ENCODE assay signal across 13 cellular contexts in genomic region chr18:49335677-49336076, GRCh38.
DNase-seq lines count a peak whose midpoint lies in the region; ATAC-seq lines count a peak whose summit lies in the region.
"Had no signal": no experiment of that assay in that cellular context is flagged by ENCODE, and none has a peak within 500 bp of the region (broad histone marks: within the 10 kb centered on the region; RNA-seq: fewer than 3 reads in every experiment).

No MANE protein-coding gene starts in this region.

- no peaks in the 10 kb centered on the region for H3K9me3 Mint-ChIP-seq in activated naive CD4-positive, alpha-beta T cell treated with anti-CD3 and anti-CD28 coated beads for 36 hours
- no peaks in the 10 kb centered on the region for H3K9me3 Mint-ChIP-seq in activated CD4-positive, alpha-beta memory T cell treated with anti-CD3 and anti-CD28 coated beads for 36 hours
- H3K9me3 Mint-ChIP-seq: stimulated activated memory B cell treated with anti-CD40 and anti-IgM and Interleukin-4, amounts not matched to agents 10 μg/mL and 1 μg/mL and 100 μg/mL, for 72 hours had no signal

- H2BK5ac ChIP-seq in trophoblast cell (ENCODE audit: low read depth, low read length, poor library complexity), result no peak overlapping the region

- in situ Hi-C loops in KBM-7 (cut with MboI; ENCODE audit: low pct_unique_long_range_greater_than_20kb, low sequenced_read_pairs), result no loop called here

- H2BK12ac ChIP-seq in trophoblast cell (ENCODE audit: low read length), result no peak overlapping the region

- DNase-seq in activated naive CD4-positive, alpha-beta T cell treated with anti-CD3 and anti-CD28 coated beads for 36 hours, result peak; percentile 36
- no peak for DNase-seq in activated naive CD4-positive, alpha-beta T cell treated with anti-CD3 and anti-CD28 coated beads, Interleukin-2, amount 50 U/mL, for 16 hours
- DNase-seq in KBM-7 (peak; percentile 3), trophoblast cell (peak; percentile 7 to 58), cortex of kidney (lab: John Stamatoyannopoulos, UW) (no peak)
- peak; percentile 26 for DNase-seq in activated CD4-positive, alpha-beta memory T cell treated with anti-CD3 and anti-CD28 coated beads for 36 hours
- DNase-seq: activated effector memory CD4-positive, alpha-beta T cell treated with anti-CD3 and anti-CD28 coated beads, Interleukin-2, amount 50 U/mL, for 16 hours; EL; IMR-90; NCI-H1930 had no signal

- intact Hi-C loops in activated naive CD4-positive, alpha-beta T cell treated with anti-CD3 and anti-CD28 coated beads for 36 hours (cut with micrococcal nuclease), result loop anchor here (5.0 kb wide), 1 partner anchor 658 kb away; no protein-coding TSS in a partner anchor
- intact Hi-C loops in activated CD4-positive, alpha-beta memory T cell treated with anti-CD3 and anti-CD28 coated beads for 36 hours (cut with micrococcal nuclease), result loop anchor here (5.0 kb wide), 1 partner anchor 658 kb away; no protein-coding TSS in a partner anchor

- no peaks in the 10 kb centered on the region for H3K4me1 Mint-ChIP-seq in activated naive CD4-positive, alpha-beta T cell treated with anti-CD3 and anti-CD28 coated beads for 36 hours (ENCODE audit: low read depth)
- no peaks in the 10 kb centered on the region for H3K4me1 Mint-ChIP-seq in activated CD4-positive, alpha-beta memory T cell treated with anti-CD3 and anti-CD28 coated beads for 36 hours (ENCODE audit: low read depth)
- H3K4me1 Mint-ChIP-seq: stimulated activated memory B cell treated with anti-CD40 and anti-IgM and Interleukin-4, amounts not matched to agents 10 μg/mL and 1 μg/mL and 100 μg/mL, for 72 hours had no signal

- H3K4me1 ChIP-seq in trophoblast cell (ENCODE audit: control insufficient read depth in 1 of 2, insufficient read depth in 2 of 2, low read length in 2 of 2), result no peaks in the 10 kb centered on the region

- peaks cover 10% of the 10 kb centered on the region for H3K36me3 Mint-ChIP-seq in activated naive CD4-positive, alpha-beta T cell treated with anti-CD3 and anti-CD28 coated beads for 36 hours (ENCODE audit: low read depth)
- H3K36me3 Mint-ChIP-seq in activated CD4-positive, alpha-beta memory T cell treated with anti-CD3 and anti-CD28 coated beads for 36 hours, result peaks cover 13% of the 10 kb centered on the region

- no peak overlapping the region for H3K4me3 Mint-ChIP-seq in activated naive CD4-positive, alpha-beta T cell treated with anti-CD3 and anti-CD28 coated beads for 36 hours
- H3K4me3 Mint-ChIP-seq in activated CD4-positive, alpha-beta memory T cell treated with anti-CD3 and anti-CD28 coated beads for 36 hours, result no peak overlapping the region
- H3K4me3 Mint-ChIP-seq: stimulated activated memory B cell treated with anti-CD40 and anti-IgM and Interleukin-4, amounts not matched to agents 10 μg/mL and 1 μg/mL and 100 μg/mL, for 72 hours had no signal

- no peaks in the 10 kb centered on the region for H3K79me1 ChIP-seq in trophoblast cell (ENCODE audit: low read length)

- H2AK5ac ChIP-seq in trophoblast cell (ENCODE audit: low read length), result no peak overlapping the region

- H3K27me3 Mint-ChIP-seq in activated naive CD4-positive, alpha-beta T cell treated with anti-CD3 and anti-CD28 coated beads for 36 hours (ENCODE audit: low read depth), result no peaks in the 10 kb centered on the region
- no peaks in the 10 kb centered on the region for H3K27me3 Mint-ChIP-seq in activated CD4-positive, alpha-beta memory T cell treated with anti-CD3 and anti-CD28 coated beads for 36 hours
- H3K27me3 Mint-ChIP-seq: stimulated activated memory B cell treated with anti-CD40 and anti-IgM and Interleukin-4, amounts not matched to agents 10 μg/mL and 1 μg/mL and 100 μg/mL, for 72 hours had no signal

- H4K8ac ChIP-seq in trophoblast cell (ENCODE audit: low read depth, low read length), result no peak overlapping the region

- H3K23ac ChIP-seq in trophoblast cell (ENCODE audit: low read length), result no peak overlapping the region

- no peak overlapping the region for H3K18ac ChIP-seq in trophoblast cell (ENCODE audit: low read length)

- H3K9me3 ChIP-seq in trophoblast cell (ENCODE audit: insufficient read depth, low read depth, low read length), result no peaks in the 10 kb centered on the region

- H3K27me3 ChIP-seq in trophoblast cell (ENCODE audit: insufficient read depth, low read length), result no peaks in the 10 kb centered on the region

- no peak overlapping the region for H3K4ac ChIP-seq in trophoblast cell (ENCODE audit: low read depth, low read length)

- no peak overlapping the region for H2AFZ ChIP-seq in trophoblast cell (ENCODE audit: insufficient read depth, low read length, poor library complexity)

- WGBS in trophoblast cell (ENCODE audit: extremely low coverage, insufficient coverage, insufficient read length), result no CpG with 5 or more reads among the region's 4 CpGs

- H4K91ac ChIP-seq in trophoblast cell (ENCODE audit: low read depth, low read length), result no peak overlapping the region

- ATAC-seq in GM19351 (IDR thresholded peaks at IDR 0.05; ENCODE audit: unreplicated experiment) (no peak), HG02588 (IDR thresholded peaks at IDR 0.05; ENCODE audit: unreplicated experiment) (no peak)
- ATAC-seq: stimulated activated memory B cell treated with anti-CD40 and anti-IgM and Interleukin-4, amounts not matched to agents 10 μg/mL and 1 μg/mL and 100 μg/mL, for 72 hours had no signal

- H3K36me3 ChIP-seq in trophoblast cell (ENCODE audit: control insufficient read depth in 1 of 2, insufficient read depth in 2 of 2, low read length in 2 of 2), result no peaks in the 10 kb centered on the region

- CTCF ChIA-PET in activated naive CD4-positive, alpha-beta T cell treated with anti-CD3 and anti-CD28 coated beads for 36 hours (lab: Charles Lee), result no interaction called here
- CTCF ChIA-PET in activated CD4-positive, alpha-beta memory T cell treated with anti-CD3 and anti-CD28 coated beads for 36 hours (lab: Charles Lee), result interaction anchor here (1.7 kb wide), 1 partner anchor 660 kb away, joined by 4 read pairs; no protein-coding TSS in a partner anchor

- H3K4me2 ChIP-seq in trophoblast cell (ENCODE audit: low read length), result no peak overlapping the region

- H3K27ac Mint-ChIP-seq in activated naive CD4-positive, alpha-beta T cell treated with anti-CD3 and anti-CD28 coated beads for 36 hours, result no peak overlapping the region
- no peak overlapping the region for H3K27ac Mint-ChIP-seq in activated CD4-positive, alpha-beta memory T cell treated with anti-CD3 and anti-CD28 coated beads for 36 hours
- H3K27ac Mint-ChIP-seq: stimulated activated memory B cell treated with anti-CD40 and anti-IgM and Interleukin-4, amounts not matched to agents 10 μg/mL and 1 μg/mL and 100 μg/mL, for 72 hours had no signal

- no peak overlapping the region for H3K27ac ChIP-seq in trophoblast cell (ENCODE audit: low read depth, low read length)

- H3K79me2 ChIP-seq in trophoblast cell (ENCODE audit: control insufficient read depth, insufficient read depth, low read length, poor library complexity), result no peaks in the 10 kb centered on the region

- no peak overlapping the region for H4K12ac ChIP-seq in trophoblast cell (ENCODE audit: low read depth, low read length)

- H3K4me3 ChIP-seq in trophoblast cell (ENCODE audit: low read depth, low read length), result no peak overlapping the region

- POLR2A ChIA-PET in activated CD4-positive, alpha-beta memory T cell treated with anti-CD3 and anti-CD28 coated beads for 36 hours (lab: Charles Lee), result no interaction called here

- no peak overlapping the region for H3K14ac ChIP-seq in trophoblast cell (ENCODE audit: low read length)

- H2BK120ac ChIP-seq in trophoblast cell (ENCODE audit: insufficient read depth, low read length, poor library complexity), result no peak overlapping the region

- no peak overlapping the region for H3K9ac ChIP-seq in trophoblast cell (ENCODE audit: low read length)

Comparison
In these comparisons a context has a peak if more than half of its experiments do, and no peak if none do; other contexts are left out.
1. DNase-seq: peak in activated naive CD4-positive, alpha-beta T cell treated with anti-CD3 and anti-CD28 coated beads for 36 hours (single experiment), KBM-7 (single experiment), activated CD4-positive, alpha-beta memory T cell treated with anti-CD3 and anti-CD28 coated beads for 36 hours (single experiment) and trophoblast cell (2 of 2); none in activated naive CD4-positive, alpha-beta T cell treated with anti-CD3 and anti-CD28 coated beads, Interleukin-2, amount 50 U/mL, for 16 hours (single experiment) and cortex of kidney (single experiment).